15 cellular contexts compared by ENCODE assay signal in genomic region chr14:55355922-55356321, GRCh38. TPM values are rescaled to one million over a fixed set of nuclear protein-coding genes. Genes with fewer than 3 reads are reported as not detected.
DNase-seq lines count a peak whose midpoint lies in the region; ATAC-seq and TF ChIP-seq lines count a peak whose summit lies in the region.
"Had no signal": no experiment of that assay in that cellular context is flagged by ENCODE, and none has a peak within 500 bp of the region (broad histone marks: within the 10 kb centered on the region; RNA-seq: fewer than 3 reads in every experiment).

No MANE protein-coding gene starts in this region.

- no peaks in the 10 kb centered on the region for H3K9me3 Mint-ChIP-seq in glutamatergic neuron (ENCODE audit: unreplicated experiment)
- H3K9me3 Mint-ChIP-seq: CD4-positive, alpha-beta memory T cell; H9 had no signal

- TF ChIP-seq POLR2A in heart left ventricle (IDR thresholded peaks at IDR 0.05), result no peak

- H3K4me3 Mint-ChIP-seq in glutamatergic neuron (ENCODE audit: unreplicated experiment), result peak overlapping the region; percentile 30
- H3K4me3 Mint-ChIP-seq: B cell, H9 had no signal

- DNase-seq in heart left ventricle, result no peak
- no peak for DNase-seq in right cardiac atrium
- no peak for DNase-seq in PC-3
- DNase-seq in glutamatergic neuron, result no peak
- peak; percentile 13 for DNase-seq in ureter (ENCODE audit: low spot score)
- no peak for DNase-seq in NCI-H187 treated with DMSO at 0.1 percent for 48 hours (lab: John Stamatoyannopoulos, UW)
- DNase-seq: C1 segment of cervical spinal cord; CD4-positive, alpha-beta memory T cell; DMS153; DMS79 treated with DMSO at 0.1 percent for 48 hours; EL; GOT3; H9 had no signal

- POLR2A ChIA-PET in PC-3 (lab: Charles Lee; ENCODE audit: unreplicated experiment), result no interaction called here

- intact Hi-C loops in heart left ventricle (cut with DNase I), result loop anchor here in 8 of 10 donors (2.0 to 10.0 kb wide), 5 partner anchors 85 to 144 kb away; partner anchors contain the start of gene FBXO34 (in 3 of the 8)
- intact Hi-C loops in right cardiac atrium (cut with DNase I), result loop anchor here in 2 of 4 donors (2.0 to 10.0 kb wide), 3 partner anchors 84 to 141 kb away; partner anchors contain the start of gene FBXO34 (in 2 of the 2)
- intact Hi-C loops in PC-3 (cut with micrococcal nuclease), result loop anchor here (2.0 kb wide), 1 partner anchor 143 kb away; no protein-coding TSS in a partner anchor

- H3K4me1 Mint-ChIP-seq in glutamatergic neuron (ENCODE audit: low read depth, unreplicated experiment), result no peaks in the 10 kb centered on the region

- H3K4me1 ChIP-seq in heart left ventricle (peaks cover 0 to 16% (median 0%) of the 10 kb centered on the region in 12 donors), right cardiac atrium (ENCODE audit: control insufficient read depth, insufficient read depth, low read length) (no peaks in the 10 kb centered on the region), PC-3 (ENCODE audit: insufficient read depth, low read length) (peaks cover 64% of the 10 kb centered on the region)

- H3K27ac ChIP-seq in heart left ventricle (no peak overlapping the region), right cardiac atrium (ENCODE audit: low read length) (no peak overlapping the region), PC-3 (ENCODE audit: low read length) (peak overlapping the region; percentile 86)

- ATAC-seq in heart left ventricle (peak; percentile 22 to 64 (median 48)), right cardiac atrium (no peak), PC-3 (no peak), HG03175 (IDR thresholded peaks at IDR 0.05; ENCODE audit: unreplicated experiment) (no peak)

- WGBS in heart left ventricle, 4 donors, result 62 to 75% (median 63%) methylated on average over 5 to 6 of the region's 6 CpGs
- WGBS in right cardiac atrium, result 85% methylated on average over 6 of the region's 6 CpGs

- CTCF ChIA-PET in PC-3 (lab: Charles Lee), result no interaction called here

- H3K4me2 ChIP-seq in PC-3 (ENCODE audit: low read length), result no peak overlapping the region

- no peak overlapping the region for H3K27ac Mint-ChIP-seq in glutamatergic neuron (ENCODE audit: unreplicated experiment)
- H3K27ac Mint-ChIP-seq: B cell, H9 had no signal

- H3K4me3 ChIP-seq in heart left ventricle (no peak overlapping the region), right cardiac atrium (ENCODE audit: low read length) (no peak overlapping the region), PC-3 (ENCODE audit: low read length) (no peak overlapping the region)

- peaks cover 2% of the 10 kb centered on the region for H3K27me3 Mint-ChIP-seq in glutamatergic neuron (ENCODE audit: unreplicated experiment)
- H3K27me3 Mint-ChIP-seq: B cell; CD4-positive, alpha-beta memory T cell had no signal

- H4K20me1 ChIP-seq in PC-3 (ENCODE audit: low read length), result no peaks in the 10 kb centered on the region

- H3K9me3 ChIP-seq in heart left ventricle (no peaks in the 10 kb centered on the region), right cardiac atrium (ENCODE audit: control insufficient read depth, low read length) (no peaks in the 10 kb centered on the region), PC-3 (ENCODE audit: low read length) (no peaks in the 10 kb centered on the region)

- H2AFZ ChIP-seq in PC-3 (ENCODE audit: low read length), result no peak overlapping the region

- no peaks in the 10 kb centered on the region for H3K9me2 ChIP-seq in PC-3 (replicated peaks; ENCODE audit: low read length)

- H3K27me3 ChIP-seq in heart left ventricle (no peaks in the 10 kb centered on the region), right cardiac atrium (ENCODE audit: control insufficient read depth, insufficient read depth) (no peaks in the 10 kb centered on the region), PC-3 (ENCODE audit: low read length) (no peaks in the 10 kb centered on the region)

- H3K79me2 ChIP-seq in PC-3 (ENCODE audit: low read length), result peaks cover 14% of the 10 kb centered on the region; the same call in 1 of the 2 replicates

- TF ChIP-seq CTCF in heart left ventricle (IDR thresholded peaks at IDR 0.05) (no peak), PC-3 (conservative IDR thresholded peaks at IDR 0.05; ENCODE audit: low read depth, low read length) (no peak), glutamatergic neuron (IDR thresholded peaks at IDR 0.05; ENCODE audit: partially characterized antibody, unreplicated experiment) (no peak)

- H3K36me3 ChIP-seq in heart left ventricle, result peaks cover 0 to 46% (median 28%) of the 10 kb centered on the region in 9 donors
- peaks cover 18% of the 10 kb centered on the region; the same call in 1 of the 2 replicates for H3K36me3 ChIP-seq in PC-3 (ENCODE audit: low read depth, low read length)

- H3F3A ChIP-seq in PC-3 (ENCODE audit: low read length, unreplicated experiment), result peaks cover 6% of the 10 kb centered on the region

- H3K36me3 Mint-ChIP-seq in glutamatergic neuron (ENCODE audit: unreplicated experiment), result no peaks in the 10 kb centered on the region

- no TSS peak for BruUV-seq in PC-3 (replicated peaks; lab: Mats Ljungman, UMichigan)

- peak overlapping the region; percentile 69 for H3K9ac ChIP-seq in PC-3 (ENCODE audit: low read length)

RNA-seq across cellular contexts. Expression of gene ATG14, which starts 55.7 kb away (rescaled TPM):
- total RNA-seq in heart left ventricle (10 to 100 TPM in 8 of 9 donors, 1 to 10 TPM in 1; 8.7 to 16.2 (median 12.9) TPM), right cardiac atrium (10 to 100 TPM in 3 of 4 donors, 1 to 10 TPM in 1; 8.0 to 12.9 (median 10.9) TPM), PC-3 (2014; rRNA removed) (20.2 and 22.5 TPM in 2 replicates), glutamatergic neuron (ENCODE audit: unreplicated experiment) (13.5 TPM), ureter (12.2 TPM)
- polyA plus RNA-seq in heart left ventricle (1 to 10 TPM; 5.9 to 9.1 TPM), right cardiac atrium (6.7 TPM)

Comparison
In these comparisons a context has a peak if more than half of its experiments do, and no peak if none do; other contexts are left out.
1. ATAC-seq: peak in heart left ventricle (4 of 4); none in right cardiac atrium (0 of 2), PC-3 (single experiment) and HG03175 (single experiment).